Comparison of ENCODE assay signal across 8 cellular contexts in genomic region chr19:46944918-46945628, GRCh38.
DNase-seq lines count a peak whose midpoint lies in the region; TF ChIP-seq lines count a peak whose summit lies in the region.

No MANE protein-coding gene starts in this region.

- H3K27me3 Mint-ChIP-seq in nephron progenitor cell (ENCODE audit: low read depth, poor library complexity): no peaks in the 10 kb centered on the region
- H3K27me3 Mint-ChIP-seq in activated CD4-positive, alpha-beta memory T cell treated with anti-CD3 and anti-CD28 coated beads, Interleukin-2, amount 10 ng/mL, durations not matched to agents 7 days and 5 days: no peaks in the 10 kb centered on the region

- peaks cover 64% of the 10 kb centered on the region for H3K36me3 Mint-ChIP-seq in nephron progenitor cell (ENCODE audit: low read depth)
- peaks cover 40% of the 10 kb centered on the region for H3K36me3 Mint-ChIP-seq in activated CD4-positive, alpha-beta memory T cell treated with anti-CD3 and anti-CD28 coated beads, Interleukin-2, amount 10 ng/mL, durations not matched to agents 7 days and 5 days (ENCODE audit: low read depth)

- TF ChIP-seq CTCF in AG09319 (IDR thresholded peaks at IDR 0.05; ENCODE audit: low read depth, low read length) (no peak), esophagus muscularis mucosa (IDR thresholded peaks at IDR 0.05) (no peak), nephron progenitor cell (IDR thresholded peaks at IDR 0.05) (no peak)

- DNase-seq in AG09319 (ENCODE audit: extremely low read depth, low read depth) (peak; percentile 39), NCI-H2196 (lab: John Stamatoyannopoulos, UW; ENCODE audit: unreplicated experiment) (peak; percentile 46), esophagus muscularis mucosa (ENCODE audit: extremely low spot score) (no peak), nephron progenitor cell (peak; percentile 74), NCI-H1092 (lab: John Stamatoyannopoulos, UW) (no peak), NCI-H1048 (lab: John Stamatoyannopoulos, UW) (no peak), NCI-H345 (lab: John Stamatoyannopoulos, UW) (no peak)
- DNase-seq in activated CD4-positive, alpha-beta memory T cell treated with anti-CD3 and anti-CD28 coated beads, Interleukin-2, amount 10 ng/mL, durations not matched to agents 7 days and 5 days: no peak

- H3K4me1 Mint-ChIP-seq in nephron progenitor cell: peaks cover 35% of the 10 kb centered on the region
- peaks cover 28% of the 10 kb centered on the region for H3K4me1 Mint-ChIP-seq in activated CD4-positive, alpha-beta memory T cell treated with anti-CD3 and anti-CD28 coated beads, Interleukin-2, amount 10 ng/mL, durations not matched to agents 7 days and 5 days

- H3K27ac ChIP-seq in esophagus muscularis mucosa (replicated peaks in 1 of 4): peak overlapping the region; percentile 55 to 76 (median 68)

- POLR2A ChIA-PET in activated CD4-positive, alpha-beta memory T cell treated with anti-CD3 and anti-CD28 coated beads, Interleukin-2, amount 10 ng/mL, durations not matched to agents 7 days and 5 days (lab: Charles Lee): interaction anchor here (0.6 to 2.9 kb wide), 6 partner anchors 9 to 140 kb away, joined by 3 to 23 read pairs (median 4); no protein-coding TSS in a partner anchor

- peak overlapping the region; percentile 23 for H3K4me3 Mint-ChIP-seq in nephron progenitor cell
- H3K4me3 Mint-ChIP-seq in activated CD4-positive, alpha-beta memory T cell treated with anti-CD3 and anti-CD28 coated beads, Interleukin-2, amount 10 ng/mL, durations not matched to agents 7 days and 5 days: no peak overlapping the region

- CTCF ChIA-PET in activated CD4-positive, alpha-beta memory T cell treated with anti-CD3 and anti-CD28 coated beads, Interleukin-2, amount 10 ng/mL, durations not matched to agents 7 days and 5 days (lab: Charles Lee): interaction anchor here (0.9 to 1.9 kb wide), 3 partner anchors 10 to 68 kb away, joined by 3 to 5 read pairs (median 4); no protein-coding TSS in a partner anchor

- no peaks in the 10 kb centered on the region for H3K27me3 ChIP-seq in esophagus muscularis mucosa

- 24% methylated on average over 7 of the region's 7 CpGs for WGBS in esophagus muscularis mucosa

- no peaks in the 10 kb centered on the region for H3K9me3 ChIP-seq in esophagus muscularis mucosa

- no peaks in the 10 kb centered on the region for H3K36me3 ChIP-seq in esophagus muscularis mucosa

- peak overlapping the region; percentile 43 for H3K27ac Mint-ChIP-seq in nephron progenitor cell
- H3K27ac Mint-ChIP-seq in activated CD4-positive, alpha-beta memory T cell treated with anti-CD3 and anti-CD28 coated beads, Interleukin-2, amount 10 ng/mL, durations not matched to agents 7 days and 5 days: no peak overlapping the region

- no peak for TF ChIP-seq POLR2A in esophagus muscularis mucosa (IDR thresholded peaks at IDR 0.05; ENCODE audit: low read depth)

- no peak for TF ChIP-seq EP300 in esophagus muscularis mucosa (IDR thresholded peaks at IDR 0.05)

- no peaks in the 10 kb centered on the region for H3K9me3 Mint-ChIP-seq in nephron progenitor cell
- no peaks in the 10 kb centered on the region for H3K9me3 Mint-ChIP-seq in activated CD4-positive, alpha-beta memory T cell treated with anti-CD3 and anti-CD28 coated beads, Interleukin-2, amount 10 ng/mL, durations not matched to agents 7 days and 5 days

- peak overlapping the region in 2 of 4 donors; percentile 1 to 19 for H3K4me3 ChIP-seq in esophagus muscularis mucosa

- intact Hi-C loops in esophagus muscularis mucosa (cut with DNase I): no loop called here

- H3K4me1 ChIP-seq in esophagus muscularis mucosa: peaks cover 48 to 64% (median 61%) of the 10 kb centered on the region in 4 donors

Comparison
In these comparisons a context has a peak if more than half of its experiments do, and no peak if none do; other contexts are left out.
1. DNase-seq: peak in AG09319 (single experiment), NCI-H2196 (single experiment) and nephron progenitor cell (single experiment); none in esophagus muscularis mucosa (single experiment), activated CD4-positive, alpha-beta memory T cell treated with anti-CD3 and anti-CD28 coated beads, Interleukin-2, amount 10 ng/mL, durations not matched to agents 7 days and 5 days (single experiment), NCI-H1092 (single experiment), NCI-H1048 (single experiment) and NCI-H345 (single experiment).